Comparison of ENCODE assay signal across 13 cellular contexts in genomic region chr3:197953325-197953724, GRCh38. TPM values are rescaled to one million over a fixed set of nuclear protein-coding genes. Genes with fewer than 3 reads are reported as not detected.
DNase-seq lines count a peak whose midpoint lies in the region; ATAC-seq and TF ChIP-seq lines count a peak whose summit lies in the region.
"Had no signal": no experiment of that assay in that cellular context is flagged by ENCODE, and none has a peak within 500 bp of the region (broad histone marks: within the 10 kb centered on the region; RNA-seq: fewer than 3 reads in every experiment).

No MANE protein-coding gene starts in this region.

- no peak for ATAC-seq in CD4-positive, CD25-positive, alpha-beta regulatory T cell (ENCODE audit: low read depth in 2 of 2)
- ATAC-seq in activated naive CD4-positive, alpha-beta T cell treated with anti-CD3 and anti-CD28 coated beads, Interleukin-2, amount 50 U/mL, for 72 hours: no peak
- ATAC-seq in naive B cell (ENCODE audit: low read depth in 2 of 2) (no peak), GM19467 (IDR thresholded peaks at IDR 0.05; ENCODE audit: unreplicated experiment) (no peak), GM19395 (IDR thresholded peaks at IDR 0.05; ENCODE audit: unreplicated experiment) (no peak), HG02642 (IDR thresholded peaks at IDR 0.05; ENCODE audit: poor library complexity, unreplicated experiment) (no peak)
- ATAC-seq: psoas muscle had no signal

- H3K4me3 ChIP-seq in CD4-positive, CD25-positive, alpha-beta regulatory T cell (ENCODE audit: low read depth, low read length): no peak overlapping the region
- H3K4me3 ChIP-seq in HFF-Myc (replicated peaks; ENCODE audit: low read depth, low read length): peak overlapping the region; percentile 100
- H3K4me3 ChIP-seq: psoas muscle had no signal

- H3K36me3 ChIP-seq in CD4-positive, CD25-positive, alpha-beta regulatory T cell (ENCODE audit: control insufficient read depth, insufficient read depth, low read length): peaks cover 58% of the 10 kb centered on the region

- no peaks in the 10 kb centered on the region for H3K9me3 ChIP-seq in CD4-positive, CD25-positive, alpha-beta regulatory T cell (ENCODE audit: control insufficient read depth in 2 of 2, low read length in 2 of 2)
- H3K9me3 ChIP-seq: psoas muscle had no signal

- H3K27ac Mint-ChIP-seq in CD4-positive, CD25-positive, alpha-beta regulatory T cell: peak overlapping the region in 1 of 3 donors; percentile 5
- H3K27ac Mint-ChIP-seq in activated naive CD4-positive, alpha-beta T cell treated with anti-CD3 and anti-CD28 coated beads, Interleukin-2, amount 50 U/mL, for 72 hours: peak overlapping the region; percentile 42 to 93
- H3K27ac Mint-ChIP-seq in naive B cell: peak overlapping the region in 4 of 6 donors; percentile 29 to 67 (median 48)

- peak overlapping the region; percentile 51 to 88 (median 75) for H3K4me3 Mint-ChIP-seq in CD4-positive, CD25-positive, alpha-beta regulatory T cell
- H3K4me3 Mint-ChIP-seq in naive B cell: peak overlapping the region in 4 of 8 donors; percentile 22 to 60 (median 52)

- no peak for DNase-seq in CD4-positive, CD25-positive, alpha-beta regulatory T cell
- DNase-seq in HFF-Myc (ENCODE audit: extremely low read depth, low read depth) (no peak), naive B cell (no peak)
- DNase-seq in activated naive CD4-positive, alpha-beta T cell treated with anti-CD3 and anti-CD28 coated beads, Interleukin-2, amount 50 U/mL, for 72 hours (ENCODE audit: low spot score in 2 of 2): no peak
- DNase-seq in stimulated activated CD4-positive, alpha-beta T cell treated with anti-CD3 and anti-CD28 coated beads, Interleukin-1b, Interleukin-23, amount 100 ng/mL, for 48 hours: no peak
- DNase-seq: anterior cingulate cortex, HCEC 1CT, kidney glomerular epithelial cell, NCI-H1417 treated with DMSO at 0.1 percent for 48 hours had no signal

- no peak overlapping the region for H3K27ac ChIP-seq in CD4-positive, CD25-positive, alpha-beta regulatory T cell (ENCODE audit: insufficient read depth, low read length, poor library complexity, severe bottlenecking)
- H3K27ac ChIP-seq: psoas muscle had no signal

- no peak for TF ChIP-seq CTCF in HFF-Myc (IDR thresholded peaks at IDR 0.05; ENCODE audit: low read depth, low read length, missing control alignments)

- no peaks in the 10 kb centered on the region for H3K9me3 Mint-ChIP-seq in CD4-positive, CD25-positive, alpha-beta regulatory T cell
- H3K9me3 Mint-ChIP-seq in activated naive CD4-positive, alpha-beta T cell treated with anti-CD3 and anti-CD28 coated beads, Interleukin-2, amount 50 U/mL, for 72 hours: no peaks in the 10 kb centered on the region
- no peaks in the 10 kb centered on the region for H3K9me3 Mint-ChIP-seq in naive B cell

- no peaks in the 10 kb centered on the region for H3K27me3 Mint-ChIP-seq in CD4-positive, CD25-positive, alpha-beta regulatory T cell
- H3K27me3 Mint-ChIP-seq in naive B cell: no peaks in the 10 kb centered on the region

- peaks cover 29 to 71% (median 42%) of the 10 kb centered on the region in 4 donors for H3K4me1 Mint-ChIP-seq in CD4-positive, CD25-positive, alpha-beta regulatory T cell
- H3K4me1 Mint-ChIP-seq in naive B cell: peaks cover 33 to 52% (median 46%) of the 10 kb centered on the region in 3 donors

- H3K36me3 Mint-ChIP-seq in CD4-positive, CD25-positive, alpha-beta regulatory T cell: peaks cover 43% of the 10 kb centered on the region
- H3K36me3 Mint-ChIP-seq in activated naive CD4-positive, alpha-beta T cell treated with anti-CD3 and anti-CD28 coated beads, Interleukin-2, amount 50 U/mL, for 72 hours: peaks cover 40 to 67% of the 10 kb centered on the region in 2 donors
- peaks cover 10 to 14% of the 10 kb centered on the region in 2 donors for H3K36me3 Mint-ChIP-seq in naive B cell

- H3K27me3 ChIP-seq in CD4-positive, CD25-positive, alpha-beta regulatory T cell (ENCODE audit: control insufficient read depth, insufficient read depth, low read length): no peaks in the 10 kb centered on the region

- peaks cover 47% of the 10 kb centered on the region for H3K4me1 ChIP-seq in CD4-positive, CD25-positive, alpha-beta regulatory T cell (ENCODE audit: control insufficient read depth, insufficient read depth, low read length, poor library complexity, severe bottlenecking)

RNA-seq across cellular contexts. Expression of gene RPL35A, which starts 3.3 kb away (rescaled TPM):
- 1,211 TPM for total RNA-seq in CD4-positive, CD25-positive, alpha-beta regulatory T cell
- 1,000 to 10,000 TPM; 1,609 to 2,226 (median 1,937) TPM for polyA plus RNA-seq in CD4-positive, CD25-positive, alpha-beta regulatory T cell
- 1,000 to 10,000 TPM; 1,604 to 1,708 TPM for total RNA-seq in activated naive CD4-positive, alpha-beta T cell treated with anti-CD3 and anti-CD28 coated beads, Interleukin-2, amount 50 U/mL, for 72 hours
- 1,000 to 10,000 TPM in 5 of 6 donors, 100 to 1,000 TPM in 1; 928 to 1,990 (median 1,827) TPM for polyA plus RNA-seq in naive B cell (ENCODE audit: low read depth in 6 of 6)

RNA-seq across cellular contexts. Expression of gene LMLN, which starts 6.7 kb away (rescaled TPM):
- 2.5 TPM for total RNA-seq in CD4-positive, CD25-positive, alpha-beta regulatory T cell
- 1 to 10 TPM in 3 of 4 donors, under 1 TPM in 1; 0.57 to 2.3 (median 1.4) TPM for polyA plus RNA-seq in CD4-positive, CD25-positive, alpha-beta regulatory T cell
- total RNA-seq in activated naive CD4-positive, alpha-beta T cell treated with anti-CD3 and anti-CD28 coated beads, Interleukin-2, amount 50 U/mL, for 72 hours: 1 to 10 TPM; 2.4 to 8.4 TPM
- polyA plus RNA-seq in naive B cell (ENCODE audit: low read depth in 6 of 6): 1 to 10 TPM in 2 of 6 donors, under 1 TPM in 3, not detected in 1; 0.58 to 2.0 (median 0.97) TPM
